Comparison of ENCODE assay signal across 8 cellular contexts in genomic region chr22:39598017-39598965, GRCh38. TPM values are rescaled to one million over a fixed set of nuclear protein-coding genes. Genes with fewer than 3 reads are reported as not detected.
DNase-seq lines count a peak whose midpoint lies in the region; ATAC-seq and TF ChIP-seq lines count a peak whose summit lies in the region.

No MANE protein-coding gene starts in this region.

- H3K27ac ChIP-seq in endodermal cell (ENCODE audit: low read depth, low read length) = no peak overlapping the region

- no peak overlapping the region for H3K4me3 Mint-ChIP-seq in endodermal cell

- peaks cover 6% of the 10 kb centered on the region for H3K36me3 Mint-ChIP-seq in endodermal cell (ENCODE audit: low read depth)

- peak; percentile 50 for TF ChIP-seq CTCF in endodermal cell (conservative IDR thresholded peaks at IDR 0.05)

- no peaks in the 10 kb centered on the region for H3K4me1 ChIP-seq in endodermal cell (ENCODE audit: control insufficient read depth, insufficient read depth, low read length)

- no peak overlapping the region for H3K27ac Mint-ChIP-seq in endodermal cell

- peaks cover 5% of the 10 kb centered on the region for H3K9me3 ChIP-seq in endodermal cell (ENCODE audit: control insufficient read depth, low read length)

- peak; percentile 66 for DNase-seq in HT-29 (ENCODE audit: low spot score)
- DNase-seq in activated CD4-positive, alpha-beta T cell treated with anti-CD3 and anti-CD28 coated beads, Interleukin-2, amount 50 U/mL, for 4 hours = peak; percentile 68 to 69
- peak; percentile 98 for DNase-seq in endodermal cell
- peak; percentile 67 to 80 for DNase-seq in stimulated activated CD4-positive, alpha-beta T cell treated with anti-CD3 and anti-CD28 coated beads, Interleukin-15, amount 100 ng/mL, for 48 hours (ENCODE audit: low read depth in 2 of 2)
- DNase-seq in A172 (ENCODE audit: low spot score) = no peak

- H3K36me3 ChIP-seq in endodermal cell (ENCODE audit: control insufficient read depth, insufficient read depth, low read length) = no peaks in the 10 kb centered on the region

- H3K9me3 Mint-ChIP-seq in endodermal cell = peaks cover 12% of the 10 kb centered on the region

- no peaks in the 10 kb centered on the region for H3K4me1 Mint-ChIP-seq in endodermal cell

- H3K27me3 ChIP-seq in endodermal cell (ENCODE audit: control insufficient read depth, insufficient read depth, low read length, poor library complexity, severe bottlenecking) = peaks cover 15% of the 10 kb centered on the region

- peaks cover 50% of the 10 kb centered on the region for H3K27me3 Mint-ChIP-seq in endodermal cell (ENCODE audit: insufficient read depth)

- WGBS in endodermal cell (ENCODE audit: insufficient coverage in 1 of 2, insufficient read length in 1 of 2), 2 experiments = 39 to 54% methylated on average over 8 to 33 of the region's 36 CpGs

- ATAC-seq in GM21529 (IDR thresholded peaks at IDR 0.05; ENCODE audit: unreplicated experiment) (no peak), HG02852 (IDR thresholded peaks at IDR 0.05; ENCODE audit: unreplicated experiment) (no peak), GM19395 (IDR thresholded peaks at IDR 0.05; ENCODE audit: unreplicated experiment) (no peak)

- no peak overlapping the region for H3K4me3 ChIP-seq in endodermal cell (ENCODE audit: low read length)

- no peak overlapping the region for H3K9ac ChIP-seq in endodermal cell (ENCODE audit: extremely low read depth, low read length, poor library complexity, severe bottlenecking)

RNA-seq across cellular contexts. Expression of gene CACNA1I, which starts 27.7 kb away (rescaled TPM):
- 0.03 TPM in 1 of 2 replicates, not detected in the other for total RNA-seq in HT-29 (2014; rRNA removed; shearing (Covaris generic))
- 1 to 10 TPM; 1.2 to 2.2 TPM for total RNA-seq in endodermal cell
- polyA plus RNA-seq in endodermal cell (2013, experiment 1 of 2) = 0.32 TPM
- 0.29 TPM for polyA plus RNA-seq in endodermal cell (2013, experiment 2 of 2)
- total RNA-seq in A172 (2014; rRNA removed; shearing (Covaris generic)) = 0.02 and 0.05 TPM in 2 replicates
